19 cellular contexts compared by ENCODE assay signal in the genomic region with DNA sequence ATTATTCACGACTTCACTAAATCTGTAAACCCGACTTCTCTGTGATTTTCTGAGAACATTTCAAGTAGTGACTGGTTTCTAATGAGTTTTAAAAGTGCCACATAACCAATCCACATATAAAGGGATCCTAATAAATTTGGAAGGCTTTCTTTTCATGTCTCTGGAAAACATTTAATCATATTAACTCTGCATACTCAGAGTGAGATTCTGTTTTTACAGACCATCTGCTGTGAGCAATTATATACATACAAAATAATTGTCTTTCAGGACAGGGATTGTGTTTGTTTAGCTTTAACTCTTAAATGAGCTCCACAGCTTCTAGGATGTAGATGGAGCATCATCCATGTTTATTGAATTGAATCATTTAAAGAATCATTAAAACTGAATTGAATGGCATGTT.
"Had no signal": no experiment of that assay in that cellular context is flagged by ENCODE, and none has a peak within 500 bp of the region (broad histone marks: within the 10 kb centered on the region; RNA-seq: fewer than 3 reads in every experiment).

No MANE protein-coding gene starts in this region.

- H3K27ac Mint-ChIP-seq: memory B cell; mesothelial cell of epicardium; natural killer cell; stimulated activated naive B cell treated with anti-CD40 and anti-IgM and Interleukin-4, amounts not matched to agents 10 μg/mL and 1 μg/mL and 100 μg/mL, for 72 hours; stimulated activated naive CD8-positive, alpha-beta T cell treated with anti-CD3 and anti-CD28 coated beads, Interleukin-15, amount 100 ng/mL, for 72 hours had no signal

- H3K9me3 Mint-ChIP-seq: mesothelial cell of epicardium; natural killer cell; neural crest cell; stimulated activated naive CD8-positive, alpha-beta T cell treated with anti-CD3 and anti-CD28 coated beads, Interleukin-15, amount 100 ng/mL, for 72 hours had no signal

- ATAC-seq: left cardiac atrium; lower lobe of right lung; natural killer cell; stimulated activated naive B cell treated with anti-CD40 and anti-IgM and Interleukin-4, amounts not matched to agents 10 μg/mL and 1 μg/mL and 100 μg/mL, for 72 hours; stimulated activated naive CD8-positive, alpha-beta T cell treated with anti-CD3 and anti-CD28 coated beads, Interleukin-15, amount 100 ng/mL, for 72 hours had no signal

- H3K36me3 Mint-ChIP-seq: natural killer cell had no signal

- DNase-seq: dermis blood vessel endothelial cell; erythroblast; foreskin melanocyte; head of caudate nucleus; kidney; left cardiac atrium; left ventricle myocardium inferior; lower lobe of right lung; natural killer cell; posterior cingulate gyrus; sigmoid colon; stimulated activated CD4-positive, alpha-beta T cell treated with anti-CD3 and anti-CD28 coated beads, Interleukin-2, amount 100 ng/mL, for 24 hours; stimulated activated CD4-positive, alpha-beta T cell treated with anti-CD3 and anti-CD28 coated beads, Interleukin-4, amount 100 ng/mL, for 4 hours; stimulated activated naive B cell treated with anti-CD40 and anti-IgM and Interleukin-4, amounts not matched to agents 10 μg/mL and 1 μg/mL and 100 μg/mL, for 72 hours; stimulated activated naive CD8-positive, alpha-beta T cell treated with anti-CD3 and anti-CD28 coated beads, Interleukin-15, amount 100 ng/mL, for 72 hours; testis had no signal

- H3K27me3 Mint-ChIP-seq: memory B cell; stimulated activated naive B cell treated with anti-CD40 and anti-IgM and Interleukin-4, amounts not matched to agents 10 μg/mL and 1 μg/mL and 100 μg/mL, for 72 hours; stimulated activated naive CD8-positive, alpha-beta T cell treated with anti-CD3 and anti-CD28 coated beads, Interleukin-15, amount 100 ng/mL, for 72 hours had no signal

- H3K4me1 Mint-ChIP-seq: memory B cell; mesothelial cell of epicardium; neural crest cell; stimulated activated naive B cell treated with anti-CD40 and anti-IgM and Interleukin-4, amounts not matched to agents 10 μg/mL and 1 μg/mL and 100 μg/mL, for 72 hours; stimulated activated naive CD8-positive, alpha-beta T cell treated with anti-CD3 and anti-CD28 coated beads, Interleukin-15, amount 100 ng/mL, for 72 hours had no signal

- H3K4me3 Mint-ChIP-seq: memory B cell; mesothelial cell of epicardium; natural killer cell; neural crest cell; stimulated activated naive B cell treated with anti-CD40 and anti-IgM and Interleukin-4, amounts not matched to agents 10 μg/mL and 1 μg/mL and 100 μg/mL, for 72 hours; stimulated activated naive CD8-positive, alpha-beta T cell treated with anti-CD3 and anti-CD28 coated beads, Interleukin-15, amount 100 ng/mL, for 72 hours had no signal
